Comparison of ENCODE assay signal across 8 cellular contexts in genomic region chr1:235502601-235503332, GRCh38. TPM values are rescaled to one million over a fixed set of nuclear protein-coding genes. Genes with fewer than 3 reads are reported as not detected.
DNase-seq lines count a peak whose midpoint lies in the region; ATAC-seq and TF ChIP-seq lines count a peak whose summit lies in the region.

No MANE protein-coding gene starts in this region.

- peak; percentile 34 for DNase-seq in GM23338 (ENCODE audit: low spot score)
- DNase-seq in activated CD8-positive, alpha-beta T cell treated with anti-CD3 and anti-CD28 coated beads, Interleukin-2, amount 10 ng/mL, durations not matched to agents 7 days and 5 days = no peak
- no peak for DNase-seq in iPS DF 6.9 (ENCODE audit: low read depth, low spot score)
- DNase-seq in smooth muscle cell (lab: John Stamatoyannopoulos, UW; ENCODE audit: unreplicated experiment) = no peak
- no peak for DNase-seq in NCI-H2029 (lab: John Stamatoyannopoulos, UW)
- no peak for DNase-seq in COR-L47 (lab: John Stamatoyannopoulos, UW)
- no peak for DNase-seq in anterior cingulate cortex (lab: John Stamatoyannopoulos, UW)

- H4K20me1 ChIP-seq in GM23338 (replicated peaks; ENCODE audit: insufficient read depth) = peaks cover 17% of the 10 kb centered on the region
- peaks cover 41% of the 10 kb centered on the region for H4K20me1 ChIP-seq in smooth muscle cell (ENCODE audit: low read depth)

- H3F3A ChIP-seq in GM23338 (replicated peaks; ENCODE audit: low read depth) (no peaks in the 10 kb centered on the region; the same call in 1 of the 2 replicates), smooth muscle cell (ENCODE audit: low read depth) (peaks cover 13% of the 10 kb centered on the region)

- peaks cover 60% of the 10 kb centered on the region for H3K79me2 ChIP-seq in ACC112 (ENCODE audit: control insufficient read depth, insufficient read depth, low read length, unreplicated experiment)
- H3K79me2 ChIP-seq in GM23338 (replicated peaks; ENCODE audit: insufficient read depth) = peaks cover 58% of the 10 kb centered on the region
- H3K79me2 ChIP-seq in smooth muscle cell (ENCODE audit: low read depth) = peaks cover 55% of the 10 kb centered on the region

- H3K4me2 ChIP-seq in GM23338 (peak overlapping the region; percentile 86), smooth muscle cell (peak overlapping the region; percentile 82)

- no peak for ATAC-seq in GM23338
- no peak for ATAC-seq in activated CD8-positive, alpha-beta T cell treated with anti-CD3 and anti-CD28 coated beads, Interleukin-2, amount 10 ng/mL, durations not matched to agents 7 days and 5 days

- peaks cover 18% of the 10 kb centered on the region for H3K4me1 Mint-ChIP-seq in GM23338
- H3K4me1 Mint-ChIP-seq in activated CD8-positive, alpha-beta T cell treated with anti-CD3 and anti-CD28 coated beads, Interleukin-2, amount 10 ng/mL, durations not matched to agents 7 days and 5 days (ENCODE audit: low read depth) = peaks cover 19% of the 10 kb centered on the region

- H3K9me2 ChIP-seq in GM23338 (ENCODE audit: insufficient read depth) = no peaks in the 10 kb centered on the region

- peaks cover 8% of the 10 kb centered on the region for H3K4me1 ChIP-seq in ACC112 (ENCODE audit: control insufficient read depth, insufficient read depth, low read length, unreplicated experiment)
- H3K4me1 ChIP-seq in GM23338 (ENCODE audit: insufficient read depth) = peaks cover 19% of the 10 kb centered on the region
- no peaks in the 10 kb centered on the region for H3K4me1 ChIP-seq in iPS DF 6.9 (ENCODE audit: control insufficient read depth, insufficient read depth, low read length)
- H3K4me1 ChIP-seq in smooth muscle cell (ENCODE audit: low read depth) = peaks cover 8% of the 10 kb centered on the region

- H3K36me3 ChIP-seq in ACC112 (ENCODE audit: insufficient read depth, low read length) (no peaks in the 10 kb centered on the region), GM23338 (ENCODE audit: insufficient read depth) (no peaks in the 10 kb centered on the region), iPS DF 6.9 (ENCODE audit: control insufficient read depth, insufficient read depth, low read length) (no peaks in the 10 kb centered on the region), smooth muscle cell (ENCODE audit: low read depth) (no peaks in the 10 kb centered on the region)

- POLR2A ChIA-PET in activated CD8-positive, alpha-beta T cell treated with anti-CD3 and anti-CD28 coated beads, Interleukin-2, amount 10 ng/mL, durations not matched to agents 7 days and 5 days (lab: Charles Lee) = interaction anchor here (1.2 to 1.5 kb wide), 2 partner anchors 9 to 342 kb away, joined by 4 read pairs; partner anchors contain the start of gene RBM34

- H3K27me3 Mint-ChIP-seq in GM23338 (ENCODE audit: insufficient read depth, low read depth, poor library complexity) = peaks cover 6% of the 10 kb centered on the region
- H3K27me3 Mint-ChIP-seq in activated CD8-positive, alpha-beta T cell treated with anti-CD3 and anti-CD28 coated beads, Interleukin-2, amount 10 ng/mL, durations not matched to agents 7 days and 5 days (ENCODE audit: low read depth) = no peaks in the 10 kb centered on the region

- WGBS in iPS DF 6.9 (ENCODE audit: insufficient coverage, insufficient read length) = no CpG with 5 or more reads among the region's 3 CpGs
- 26% methylated on average over 3 of the region's 3 CpGs for WGBS in smooth muscle cell (ENCODE audit: low lambda C conversion rate)

- no peaks in the 10 kb centered on the region; the same call in 2 of the 3 replicates for H3K9me3 Mint-ChIP-seq in GM23338
- H3K9me3 Mint-ChIP-seq in activated CD8-positive, alpha-beta T cell treated with anti-CD3 and anti-CD28 coated beads, Interleukin-2, amount 10 ng/mL, durations not matched to agents 7 days and 5 days (ENCODE audit: insufficient read depth) = no peaks in the 10 kb centered on the region

- H3K36me3 Mint-ChIP-seq in GM23338 (ENCODE audit: low read depth) = no peaks in the 10 kb centered on the region
- peaks cover 3% of the 10 kb centered on the region for H3K36me3 Mint-ChIP-seq in activated CD8-positive, alpha-beta T cell treated with anti-CD3 and anti-CD28 coated beads, Interleukin-2, amount 10 ng/mL, durations not matched to agents 7 days and 5 days (ENCODE audit: low read depth)

- CTCF ChIA-PET in activated CD8-positive, alpha-beta T cell treated with anti-CD3 and anti-CD28 coated beads, Interleukin-2, amount 10 ng/mL, durations not matched to agents 7 days and 5 days (lab: Charles Lee) = interaction anchor here (0.7 to 3.0 kb wide), 10 partner anchors 9 to 469 kb away, joined by 3 to 28 read pairs (median 3); no protein-coding TSS in a partner anchor

- H3K27me3 ChIP-seq in ACC112 (ENCODE audit: insufficient read depth, low read length) = no peaks in the 10 kb centered on the region
- H3K27me3 ChIP-seq in GM23338 (ENCODE audit: insufficient read depth) = no peaks in the 10 kb centered on the region
- no peaks in the 10 kb centered on the region for H3K27me3 ChIP-seq in iPS DF 6.9 (ENCODE audit: control insufficient read depth, insufficient read depth, low read length)
- no peaks in the 10 kb centered on the region for H3K27me3 ChIP-seq in smooth muscle cell (ENCODE audit: low read depth)

- H3K4me3 Mint-ChIP-seq in GM23338 = peak overlapping the region; percentile 93
- peak overlapping the region; percentile 90 for H3K4me3 Mint-ChIP-seq in activated CD8-positive, alpha-beta T cell treated with anti-CD3 and anti-CD28 coated beads, Interleukin-2, amount 10 ng/mL, durations not matched to agents 7 days and 5 days

- no peak for TF ChIP-seq CTCF in GM23338 (conservative IDR thresholded peaks at IDR 0.05; ENCODE audit: low read depth in 2 of 2)
- TF ChIP-seq CTCF in smooth muscle cell (IDR thresholded peaks at IDR 0.05; ENCODE audit: borderline replicate concordance, insufficient read depth, poor library complexity, severe bottlenecking) = no peak

- peak overlapping the region; percentile 84 for H2AFZ ChIP-seq in ACC112 (ENCODE audit: low read length, unreplicated experiment)
- no peak overlapping the region for H2AFZ ChIP-seq in GM23338
- peak overlapping the region; percentile 60 for H2AFZ ChIP-seq in smooth muscle cell (ENCODE audit: low read depth)

- H3K9me3 ChIP-seq in iPS DF 6.9 (ENCODE audit: control insufficient read depth, insufficient read depth, low read length) (no peaks in the 10 kb centered on the region), smooth muscle cell (replicated peaks; ENCODE audit: low read depth) (no peaks in the 10 kb centered on the region)

- H3K4me3 ChIP-seq in ACC112 (ENCODE audit: low read depth, low read length) (peak overlapping the region; percentile 83), GM23338 (peak overlapping the region; percentile 74), iPS DF 6.9 (ENCODE audit: low read length) (peak overlapping the region; percentile 65; the same call in 1 of the 2 replicates), smooth muscle cell (peak overlapping the region; percentile 91)

- H3K27ac ChIP-seq in ACC112 (ENCODE audit: low read depth, low read length) (peak overlapping the region; percentile 63), GM23338 (ENCODE audit: low read depth) (no peak overlapping the region), iPS DF 6.9 (ENCODE audit: low read length) (no peak overlapping the region), smooth muscle cell (ENCODE audit: low read depth) (peak overlapping the region; percentile 91)

- peak overlapping the region; percentile 85 for H3K27ac Mint-ChIP-seq in GM23338
- no peak overlapping the region for H3K27ac Mint-ChIP-seq in activated CD8-positive, alpha-beta T cell treated with anti-CD3 and anti-CD28 coated beads, Interleukin-2, amount 10 ng/mL, durations not matched to agents 7 days and 5 days

- peak overlapping the region; percentile 43 for H3K9ac ChIP-seq in smooth muscle cell (ENCODE audit: low read depth)

TF ChIP-seq in GM23338, 12 proteins besides CTCF, POLR2A, EP300 and RAD21:
- TF ChIP-seq ETS1 (IDR thresholded peaks at IDR 0.05) = no peak

RNA-seq across cellular contexts. Expression of gene B3GALNT2, which starts 1.5 kb away (rescaled TPM):
- total RNA-seq in GM23338 (2014; rRNA removed; shearing (Covaris generic)) = 36.6 and 48.8 TPM in 2 replicates
- polyA plus RNA-seq in GM23338 (2016; fragmentation: Nextera tagmentation; extraction: Ambion mirVana) (12.8 and 14.4 TPM in 2 replicates), smooth muscle cell (8.2 and 12.5 TPM in 2 replicates)
- 10 to 100 TPM; 12.9 to 13.0 TPM for total RNA-seq in activated CD8-positive, alpha-beta T cell treated with anti-CD3 and anti-CD28 coated beads, Interleukin-2, amount 10 ng/mL, durations not matched to agents 7 days and 5 days
- total RNA-seq in smooth muscle cell = 22.7 and 28.1 TPM in 2 replicates

Comparison
In these comparisons a context has a peak if more than half of its experiments do, and no peak if none do; other contexts are left out.
1. H3K27ac ChIP-seq: peak in ACC112 (single experiment) and smooth muscle cell (single experiment); none in GM23338 (single experiment) and iPS DF 6.9 (single experiment).
2. Peak in every context shown above with its lines, with median percentiles within 50 percentile points of each other: H3K4me3 ChIP-seq.